Comparison of ENCODE assay signal across 25 cellular contexts in the genomic region with DNA sequence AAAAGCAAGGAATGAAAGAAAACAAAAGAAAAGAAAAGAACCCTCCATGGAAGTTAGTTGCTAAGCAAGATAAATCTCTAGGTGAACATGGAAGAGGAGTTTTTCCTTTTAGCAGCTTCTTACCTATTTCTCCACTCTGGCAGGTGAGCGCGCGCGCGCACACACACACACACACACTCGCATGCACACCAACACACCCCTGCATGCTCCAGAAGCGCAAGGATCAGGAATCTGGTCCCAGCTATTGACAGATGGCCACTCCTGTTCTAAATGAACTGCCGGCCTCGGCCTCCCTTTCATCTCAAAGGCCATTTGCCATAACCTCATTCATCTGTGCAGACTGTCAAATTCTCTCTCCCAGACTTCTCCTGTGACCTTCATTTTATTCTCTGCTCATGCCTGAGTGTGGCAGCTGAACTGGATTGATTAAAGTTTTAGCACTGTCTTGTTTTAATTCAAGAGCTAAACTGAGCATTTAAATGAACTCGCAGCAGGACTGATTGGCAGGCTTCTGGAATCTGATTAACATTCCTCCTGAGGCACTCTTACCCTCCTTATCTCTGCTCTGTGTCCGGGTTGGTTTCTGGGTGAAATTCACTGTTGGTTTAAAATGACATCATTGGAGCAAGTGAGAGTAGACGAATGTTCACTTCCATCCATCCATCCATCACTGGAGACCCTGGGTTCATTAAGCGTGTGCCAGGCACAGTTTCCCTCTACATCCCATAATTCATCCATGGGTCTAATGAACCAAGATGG.
"Had no signal": no experiment of that assay in that cellular context is flagged by ENCODE, and none has a peak within 500 bp of the region (broad histone marks: within the 10 kb centered on the region; RNA-seq: fewer than 3 reads in every experiment).

No MANE protein-coding gene starts in this region.

- H3K9me3 ChIP-seq: left lung had no signal

- H3K27me3 Mint-ChIP-seq: activated CD8-positive, alpha-beta T cell treated with anti-CD3 and anti-CD28 coated beads for 36 hours had no signal

- H3K36me3 ChIP-seq: left lung, spleen had no signal

- H2AFZ ChIP-seq: hepatocyte had no signal

- H3K27me3 ChIP-seq: hepatocyte, left lung, spleen had no signal

- H3K36me3 Mint-ChIP-seq: activated CD8-positive, alpha-beta memory T cell treated with anti-CD3 and anti-CD28 coated beads, Interleukin-2, amount 10 ng/mL, durations not matched to agents 7 days and 5 days; activated naive CD4-positive, alpha-beta T cell treated with anti-CD3 and anti-CD28 coated beads, Interleukin-2, amount 10 ng/mL, durations not matched to agents 7 days and 5 days; brain; immature natural killer cell; naive B cell had no signal

- H3K4me2 ChIP-seq: hepatocyte had no signal

- H3K4me3 ChIP-seq: hepatocyte, left lung, lung, spleen had no signal

- H3K4me3 Mint-ChIP-seq: activated CD8-positive, alpha-beta memory T cell treated with anti-CD3 and anti-CD28 coated beads, Interleukin-2, amount 10 ng/mL, durations not matched to agents 7 days and 5 days; activated CD8-positive, alpha-beta T cell treated with anti-CD3 and anti-CD28 coated beads for 36 hours; activated naive CD4-positive, alpha-beta T cell treated with anti-CD3 and anti-CD28 coated beads, Interleukin-2, amount 10 ng/mL, durations not matched to agents 7 days and 5 days; brain; immature natural killer cell; naive B cell; neural crest cell; T-helper 17 cell had no signal

- H3K27ac ChIP-seq: foreskin keratinocyte, hepatocyte, left lung, spleen had no signal

- H3K79me2 ChIP-seq: hepatocyte had no signal

- H3K4me1 Mint-ChIP-seq: activated CD8-positive, alpha-beta memory T cell treated with anti-CD3 and anti-CD28 coated beads, Interleukin-2, amount 10 ng/mL, durations not matched to agents 7 days and 5 days; activated naive CD4-positive, alpha-beta T cell treated with anti-CD3 and anti-CD28 coated beads, Interleukin-2, amount 10 ng/mL, durations not matched to agents 7 days and 5 days; immature natural killer cell had no signal

- DNase-seq: activated CD4-positive, alpha-beta T cell treated with anti-CD3 and anti-CD28 coated beads for 48 hours; activated CD4-positive, CD25-positive, alpha-beta regulatory T cell; activated CD8-positive, alpha-beta memory T cell treated with anti-CD3 and anti-CD28 coated beads, Interleukin-2, amount 10 ng/mL, durations not matched to agents 7 days and 5 days; activated CD8-positive, alpha-beta T cell treated with anti-CD3 and anti-CD28 coated beads for 36 hours; activated effector memory CD4-positive, alpha-beta T cell treated with anti-CD3 and anti-CD28 coated beads, Interleukin-2, amount 50 U/mL, for 16 hours; activated naive CD4-positive, alpha-beta T cell treated with anti-CD3 and anti-CD28 coated beads, Interleukin-2, amount 10 ng/mL, durations not matched to agents 7 days and 5 days; activated T-cell treated with anti-CD3 and anti-CD28 coated beads for 4 hours; amygdala; caudate nucleus; dermis blood vessel endothelial cell; effector CD8-positive, alpha-beta T cell; foreskin keratinocyte; immature natural killer cell; kidney glomerular epithelial cell; left lung; naive B cell; posterior cingulate gyrus; spleen; stimulated activated CD4-positive, alpha-beta T cell treated with anti-CD3 and anti-CD28 coated beads, Interleukin-4, amount 100 ng/mL, for 1 hour; stimulated activated naive CD4-positive, alpha-beta T cell treated with Interleukin-2 at 50 U/mL for 16 hours; T-helper 17 cell had no signal

- H3K9me3 Mint-ChIP-seq: activated CD8-positive, alpha-beta T cell treated with anti-CD3 and anti-CD28 coated beads for 36 hours; activated naive CD4-positive, alpha-beta T cell treated with anti-CD3 and anti-CD28 coated beads, Interleukin-2, amount 10 ng/mL, durations not matched to agents 7 days and 5 days; immature natural killer cell had no signal

- H3K27ac Mint-ChIP-seq: activated CD8-positive, alpha-beta memory T cell treated with anti-CD3 and anti-CD28 coated beads, Interleukin-2, amount 10 ng/mL, durations not matched to agents 7 days and 5 days; activated CD8-positive, alpha-beta T cell treated with anti-CD3 and anti-CD28 coated beads for 36 hours; activated naive CD4-positive, alpha-beta T cell treated with anti-CD3 and anti-CD28 coated beads, Interleukin-2, amount 10 ng/mL, durations not matched to agents 7 days and 5 days; brain; immature natural killer cell; T-helper 17 cell had no signal

- ATAC-seq: activated CD8-positive, alpha-beta memory T cell treated with anti-CD3 and anti-CD28 coated beads, Interleukin-2, amount 10 ng/mL, durations not matched to agents 7 days and 5 days; activated CD8-positive, alpha-beta T cell treated with anti-CD3 and anti-CD28 coated beads for 36 hours; foreskin keratinocyte; left lung; T-helper 17 cell had no signal

- H3K4me1 ChIP-seq: foreskin keratinocyte, left lung had no signal
